Comparison of ENCODE assay signal across 18 cellular contexts in the genomic region with DNA sequence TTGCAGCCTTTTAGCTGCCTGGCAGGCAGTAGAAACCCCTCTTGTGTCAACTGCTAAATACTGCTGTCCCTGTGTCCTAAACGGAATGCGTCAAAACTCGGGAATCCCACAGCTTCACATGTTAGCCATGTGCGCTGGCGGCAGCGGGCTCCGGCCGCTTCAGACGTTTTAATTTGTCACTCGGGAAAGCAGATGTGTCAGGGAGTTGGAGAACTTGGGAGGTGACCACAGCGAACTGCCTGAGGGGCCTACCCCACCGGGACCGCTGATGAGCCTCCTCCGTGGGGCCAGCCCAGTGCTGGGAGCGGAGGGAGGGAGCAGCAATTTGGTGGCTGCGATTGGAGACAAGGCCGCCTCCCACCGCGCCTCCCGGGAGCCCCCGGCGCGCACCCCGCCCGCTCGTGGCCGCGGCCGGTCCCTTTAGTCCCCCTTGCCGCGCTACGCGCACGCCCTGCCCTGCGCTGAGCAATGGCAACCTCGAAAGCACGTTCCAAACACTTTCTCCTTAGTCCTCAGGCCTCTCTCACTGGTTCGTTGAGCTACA.
DNase-seq lines count a peak whose midpoint lies in the region; ATAC-seq and TF ChIP-seq lines count a peak whose summit lies in the region.
"Had no signal": no experiment of that assay in that cellular context is flagged by ENCODE, and none has a peak within 500 bp of the region (broad histone marks: within the 10 kb centered on the region; RNA-seq: fewer than 3 reads in every experiment).

No MANE protein-coding gene starts in this region.

- no peak for ATAC-seq in activated T-cell treated with anti-CD3 and anti-CD28 coated beads, Interleukin-2, amount 50 U/mL, for 72 hours (replicated peaks in 1 of 2)
- ATAC-seq: pancreas had no signal

- H3K9ac ChIP-seq in HUES48 (ENCODE audit: low read depth, low read length), result no peak overlapping the region

- DNase-seq in brain microvascular endothelial cell, result no peak
- DNase-seq in left kidney (ENCODE audit: low read depth, low spot score), result peak; percentile 74
- DNase-seq in substantia nigra (lab: John Stamatoyannopoulos, UW), result peak in 2 of 49 donors; percentile 6 to 23
- DNase-seq in NCI-H526 treated with DMSO at 0.1 percent for 48 hours (lab: John Stamatoyannopoulos, UW), result no peak
- DNase-seq in activated T-cell treated with anti-CD3 and anti-CD28 coated beads, Interleukin-2, amount 50 U/mL, for 72 hours, result no peak
- no peak for DNase-seq in NAMALWA (ENCODE audit: low spot score)
- DNase-seq: activated CD4-positive, alpha-beta T cell treated with anti-CD3 and anti-CD28 coated beads for 4 hours; activated T-cell treated with anti-CD3 and anti-CD28 coated beads, Interleukin-2, amount 50 U/mL, for 1 hour; CD4-positive, alpha-beta memory T cell; cortex of kidney; HCEC 1CT; Karpas-422; NCI-H1930; NCI-H774; stimulated activated CD8-positive, alpha-beta memory T cell treated with anti-CD3 and anti-CD28 coated beads, Interleukin-4, amount 100 ng/mL, for 48 hours had no signal

- H3K36me3 ChIP-seq in HUES48 (ENCODE audit: control insufficient read depth, insufficient read depth, low read length), result no peaks in the 10 kb centered on the region
- no peaks in the 10 kb centered on the region for H3K36me3 ChIP-seq in brain microvascular endothelial cell (replicated peaks)
- H3K36me3 ChIP-seq: pancreas had no signal

- H3K27me3 Mint-ChIP-seq in activated T-cell treated with anti-CD3 and anti-CD28 coated beads, Interleukin-2, amount 50 U/mL, for 72 hours (ENCODE audit: low read depth), result no peaks in the 10 kb centered on the region

- no peaks in the 10 kb centered on the region for H3K9me3 ChIP-seq in HUES48 (ENCODE audit: control insufficient read depth, insufficient read depth, low read length)
- H3K9me3 ChIP-seq: pancreas had no signal

- H3K4me3 ChIP-seq in HUES48 (ENCODE audit: low read depth, low read length) (peak overlapping the region; percentile 49), brain microvascular endothelial cell (ENCODE audit: low read depth, low read length) (peak overlapping the region; percentile 31)
- H3K4me3 ChIP-seq: pancreas had no signal

- H3K27ac ChIP-seq in HUES48 (ENCODE audit: low read depth, low read length) (no peak overlapping the region), brain microvascular endothelial cell (no peak overlapping the region), substantia nigra (ENCODE audit: low read depth, low read length, poor library complexity, severe bottlenecking) (peak overlapping the region; percentile 27)
- H3K27ac ChIP-seq: pancreas had no signal

- H3K4me3 Mint-ChIP-seq in activated T-cell treated with anti-CD3 and anti-CD28 coated beads, Interleukin-2, amount 50 U/mL, for 72 hours, result no peak overlapping the region
- H3K4me3 Mint-ChIP-seq: CD4-positive, alpha-beta memory T cell; T-helper 2 cell treated with Interferon-gamma antibody and Interleukin-4, amounts not matched to agents 5 μg/mL and 100 μg/mL, for 36 hours had no signal

- H3K4me1 Mint-ChIP-seq in activated T-cell treated with anti-CD3 and anti-CD28 coated beads, Interleukin-2, amount 50 U/mL, for 72 hours (ENCODE audit: low read depth), result no peaks in the 10 kb centered on the region

- peaks cover 23% of the 10 kb centered on the region for H3K27me3 ChIP-seq in HUES48 (ENCODE audit: control insufficient read depth, insufficient read depth, low read length)
- H3K27me3 ChIP-seq in brain microvascular endothelial cell (replicated peaks), result no peaks in the 10 kb centered on the region

- 0 out of 2 replicates have a peak, but pooled peaks cover 3% of the 10 kb centered on the region for H3K4me1 ChIP-seq in HUES48 (ENCODE audit: control insufficient read depth, insufficient read depth, low read length)
- H3K4me1 ChIP-seq: pancreas had no signal

- in situ Hi-C loops in brain microvascular endothelial cell (cut with HindIII; ENCODE audit: low pct_ligation_motif_present, low sequenced_read_pairs), result no loop called here

- no peak overlapping the region for H3K27ac Mint-ChIP-seq in activated T-cell treated with anti-CD3 and anti-CD28 coated beads, Interleukin-2, amount 50 U/mL, for 72 hours
- H3K27ac Mint-ChIP-seq: CD4-positive, alpha-beta memory T cell; T-helper 2 cell treated with Interferon-gamma antibody and Interleukin-4, amounts not matched to agents 5 μg/mL and 100 μg/mL, for 36 hours had no signal

- H3K36me3 Mint-ChIP-seq in activated T-cell treated with anti-CD3 and anti-CD28 coated beads, Interleukin-2, amount 50 U/mL, for 72 hours (ENCODE audit: insufficient read depth in 2 of 2), result no peaks in the 10 kb centered on the region
- H3K36me3 Mint-ChIP-seq: CD4-positive, alpha-beta memory T cell had no signal

- H3K9me3 Mint-ChIP-seq in activated T-cell treated with anti-CD3 and anti-CD28 coated beads, Interleukin-2, amount 50 U/mL, for 72 hours, result no peaks in the 10 kb centered on the region
- H3K9me3 Mint-ChIP-seq: CD4-positive, alpha-beta memory T cell; T-helper 2 cell treated with Interferon-gamma antibody and Interleukin-4, amounts not matched to agents 5 μg/mL and 100 μg/mL, for 36 hours had no signal

- no peak for TF ChIP-seq CTCF in brain microvascular endothelial cell (IDR thresholded peaks at IDR 0.05; ENCODE audit: low read depth, low read length, missing control alignments)
